ENCODE assay signal across 21 cellular contexts in the genomic region with DNA sequence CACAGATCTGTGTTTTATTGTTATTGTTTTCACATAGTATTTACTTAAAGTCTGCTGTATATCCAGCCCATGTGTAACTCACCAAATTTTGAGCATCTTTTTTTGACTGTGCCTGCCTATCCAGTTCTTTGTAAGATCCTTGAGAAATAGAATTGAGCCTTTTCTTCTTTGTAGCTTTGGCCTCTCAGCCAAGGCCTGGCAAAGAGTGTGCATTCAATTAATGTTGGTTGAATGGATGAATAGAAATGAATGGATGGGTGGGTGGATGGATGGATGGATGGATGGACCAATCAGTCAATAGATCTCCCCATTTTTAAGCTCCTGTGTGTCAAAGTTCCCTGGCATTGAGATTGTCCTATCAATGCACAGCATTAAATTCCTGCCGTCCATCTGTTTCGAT. TPM values are rescaled to one million over a fixed set of nuclear protein-coding genes. Genes with fewer than 3 reads are reported as not detected.
"Had no signal": no experiment of that assay in that cellular context is flagged by ENCODE, and none has a peak within 500 bp of the region (broad histone marks: within the 10 kb centered on the region; RNA-seq: fewer than 3 reads in every experiment).

No MANE protein-coding gene starts in this region.

- H3K4me1 ChIP-seq: ascending aorta had no signal

- FAIRE-seq: kidney, TTC549 had no signal

- ATAC-seq: activated CD8-positive, alpha-beta T cell treated with anti-CD3 and anti-CD28 coated beads, Interleukin-2, amount 10 ng/mL, durations not matched to agents 7 days and 5 days; gastroesophageal sphincter; stimulated activated memory B cell treated with anti-CD40 and anti-IgM and Interleukin-4, amounts not matched to agents 10 μg/mL and 1 μg/mL and 100 μg/mL, for 72 hours had no signal

- H3K27me3 ChIP-seq: ascending aorta, colonic mucosa, gastroesophageal sphincter, neutrophil, ovary, sigmoid colon, upper lobe of left lung had no signal

- H3K27ac ChIP-seq: ascending aorta, colonic mucosa, esophagus squamous epithelium, gastroesophageal sphincter, neutrophil, ovary, thoracic aorta had no signal

- H3K9me3 ChIP-seq: ascending aorta, colonic mucosa, esophagus squamous epithelium, gastroesophageal sphincter, neutrophil, ovary, sigmoid colon, thoracic aorta, upper lobe of left lung had no signal

- H3K36me3 ChIP-seq: ascending aorta, colonic mucosa, esophagus squamous epithelium, gastroesophageal sphincter, neutrophil, ovary, sigmoid colon, thoracic aorta, upper lobe of left lung had no signal

- DNase-seq: activated CD4-positive, alpha-beta T cell treated with anti-CD3 and anti-CD28 coated beads for 1 hour; activated CD4-positive, alpha-beta T cell treated with anti-CD3 and anti-CD28 coated beads, Interleukin-2, amount 50 U/mL, for 1 hour; activated CD8-positive, alpha-beta T cell treated with anti-CD3 and anti-CD28 coated beads, Interleukin-2, amount 10 ng/mL, durations not matched to agents 7 days and 5 days; activated gamma-delta T cell treated with Interleukin-2 at 50 U/mL for 16 hours; activated T-cell treated with anti-CD3 and anti-CD28 coated beads, Interleukin-2, amount 50 U/mL, for 1 hour; colonic mucosa; esophagus squamous epithelium; kidney; stimulated activated CD4-positive, alpha-beta T cell treated with anti-CD3 and anti-CD28 coated beads, Interleukin-15, amount 100 ng/mL, for 24 hours; T-helper 1 cell; upper lobe of left lung had no signal

- H3K4me2 ChIP-seq: smooth muscle cell had no signal

- H3K4me3 ChIP-seq: ascending aorta, colonic mucosa, esophagus squamous epithelium, gastroesophageal sphincter, lung, ovary, sigmoid colon, smooth muscle cell, thoracic aorta, upper lobe of left lung had no signal

RNA-seq across cellular contexts. Expression of gene ADRB1, which starts 20.9 kb away (rescaled TPM):
- total RNA-seq: ascending aorta, smooth muscle cell had no signal
- polyA plus RNA-seq: smooth muscle cell had no signal
